12 cellular contexts compared by ENCODE assay signal in genomic region chr2:28407976-28408690, GRCh38. TPM values are rescaled to one million over a fixed set of nuclear protein-coding genes. Genes with fewer than 3 reads are reported as not detected.
DNase-seq lines count a peak whose midpoint lies in the region; ATAC-seq, FAIRE-seq and TF ChIP-seq lines count a peak whose summit lies in the region.
"Had no signal": no experiment of that assay in that cellular context is flagged by ENCODE, and none has a peak within 500 bp of the region (broad histone marks: within the 10 kb centered on the region; RNA-seq: fewer than 3 reads in every experiment).

No MANE protein-coding gene starts in this region.

- no peaks in the 10 kb centered on the region for H3K27me3 Mint-ChIP-seq in activated T-cell treated with anti-CD3 and anti-CD28 coated beads, Interleukin-2, amount 50 U/mL, for 72 hours (ENCODE audit: low read depth)
- H3K27me3 Mint-ChIP-seq in activated T-cell treated with anti-CD3 and anti-CD28 coated beads, Interleukin-2, amount 50 U/mL, for 4 hours (ENCODE audit: low read depth), result no peaks in the 10 kb centered on the region
- no peaks in the 10 kb centered on the region for H3K27me3 Mint-ChIP-seq in activated T-helper 17 cell treated with anti-CD3 and anti-CD28 coated beads, Interleukin-2, amount 50 U/mL, for 72 hours

- peaks cover 60% of the 10 kb centered on the region; the same call in 1 of the 2 replicates for H4K20me1 ChIP-seq in HepG2 (ENCODE audit: insufficient read depth, low read length)

- intact Hi-C loops in HepG2 (cut with micrococcal nuclease; ENCODE audit: unreplicated experiment), result no loop called here

- POLR2A ChIA-PET in HepG2 (lab: Yijun Ruan, JAX), result interaction anchor here (0.6 to 2.4 kb wide), 9 partner anchors 10 to 745 kb away, joined by 3 to 11 read pairs (median 5); partner anchors contain the start of genes FOSL2, SLC4A1AP and SUPT7L

- H3K4me1 Mint-ChIP-seq in activated T-cell treated with anti-CD3 and anti-CD28 coated beads, Interleukin-2, amount 50 U/mL, for 72 hours (ENCODE audit: low read depth), result peaks cover 85% of the 10 kb centered on the region
- peaks cover 70% of the 10 kb centered on the region for H3K4me1 Mint-ChIP-seq in activated T-cell treated with anti-CD3 and anti-CD28 coated beads, Interleukin-2, amount 50 U/mL, for 4 hours (ENCODE audit: low read depth)
- H3K4me1 Mint-ChIP-seq in activated T-helper 17 cell treated with anti-CD3 and anti-CD28 coated beads, Interleukin-2, amount 50 U/mL, for 72 hours, result peaks cover 38% of the 10 kb centered on the region

- H3K9ac ChIP-seq in HepG2 (ENCODE audit: insufficient read depth, low read depth, low read length), result no peak overlapping the region
- no peak overlapping the region for H3K9ac ChIP-seq in stomach smooth muscle (ENCODE audit: low read length in 2 of 2)

- TF ChIP-seq RAD21 in HepG2 (CRISPR knock-in tag; IDR thresholded peaks at IDR 0.05), result no peak

- DNase-seq in activated T-cell treated with anti-CD3 and anti-CD28 coated beads, Interleukin-2, amount 50 U/mL, for 72 hours, result no peak
- DNase-seq in activated T-cell treated with anti-CD3 and anti-CD28 coated beads, Interleukin-2, amount 50 U/mL, for 4 hours, result no peak
- DNase-seq in HepG2 (ENCODE audit: low spot score), result peak; percentile 56
- DNase-seq in stimulated activated CD4-positive, alpha-beta T cell treated with anti-CD3 and anti-CD28 coated beads, Interleukin-1b, Interleukin-23, amount 100 ng/mL, for 48 hours, result no peak
- DNase-seq in medulla oblongata (ENCODE audit: extremely low spot score), result no peak
- DNase-seq: activated CD4-positive, CD25-positive, alpha-beta regulatory T cell; NCI-H1436 treated with DMSO at 0.1 percent for 48 hours; PC-3 had no signal

- in situ Hi-C loops in HepG2 (cut with HindIII; ENCODE audit: extremely low pct_ligation_motif_present, low pct_unique_long_range_greater_than_20kb), result loop anchor here (10.0 kb wide), 1 partner anchor 523 kb away; no protein-coding TSS in a partner anchor

- peaks cover 2% of the 10 kb centered on the region for H3K79me2 ChIP-seq in HepG2 (ENCODE audit: insufficient read depth, low read length)

- H3K9me3 ChIP-seq in HepG2 (ENCODE audit: low read length) (no peaks in the 10 kb centered on the region), stomach smooth muscle (ENCODE audit: control insufficient read depth in 2 of 2, low read length in 2 of 2) (no peaks in the 10 kb centered on the region)

- peaks cover 25 to 51% of the 10 kb centered on the region in 2 donors for H3K36me3 Mint-ChIP-seq in activated T-cell treated with anti-CD3 and anti-CD28 coated beads, Interleukin-2, amount 50 U/mL, for 72 hours (ENCODE audit: insufficient read depth in 2 of 2)
- peaks cover 50% of the 10 kb centered on the region for H3K36me3 Mint-ChIP-seq in activated T-cell treated with anti-CD3 and anti-CD28 coated beads, Interleukin-2, amount 50 U/mL, for 4 hours (ENCODE audit: insufficient read depth)
- H3K36me3 Mint-ChIP-seq in activated T-helper 17 cell treated with anti-CD3 and anti-CD28 coated beads, Interleukin-2, amount 50 U/mL, for 72 hours (ENCODE audit: low read depth), result no peaks in the 10 kb centered on the region

- H3K36me3 ChIP-seq in HepG2 (replicated peaks in 1 of 2; ENCODE audit: control insufficient read depth in 1 of 2, insufficient read depth in 2 of 2, low read length in 2 of 2) (peaks cover 72 to 92% of the 10 kb centered on the region in 2 experiments), stomach smooth muscle (ENCODE audit: control insufficient read depth in 2 of 2, insufficient read depth in 2 of 2, low read length in 2 of 2) (peaks cover 88 to 96% of the 10 kb centered on the region in 2 donors)

- 67% methylated on average over 5 of the region's 5 CpGs for WGBS in HepG2 (ENCODE audit: low lambda C conversion rate)

- peak overlapping the region; percentile 9; the same call in 1 of the 2 replicates for H3K4me2 ChIP-seq in HepG2 (ENCODE audit: low read depth, low read length)

- no peak overlapping the region for H2AFZ ChIP-seq in HepG2 (ENCODE audit: low read length)

- ATAC-seq in activated T-cell treated with anti-CD3 and anti-CD28 coated beads, Interleukin-2, amount 50 U/mL, for 72 hours (replicated peaks in 1 of 2), result no peak
- no peak for ATAC-seq in activated T-cell treated with anti-CD3 and anti-CD28 coated beads, Interleukin-2, amount 50 U/mL, for 4 hours
- ATAC-seq in activated T-helper 17 cell treated with anti-CD3 and anti-CD28 coated beads, Interleukin-2, amount 50 U/mL, for 72 hours (replicated peaks), result no peak
- ATAC-seq in HepG2 (peak; percentile 75), GM21526 (IDR thresholded peaks at IDR 0.05; ENCODE audit: low FRiP score, unreplicated experiment) (no peak)
- ATAC-seq: PC-3 had no signal

- H3K27me3 ChIP-seq in HepG2 (ENCODE audit: control insufficient read depth in 1 of 2, insufficient read depth in 2 of 2, low read length in 2 of 2), result no peaks in the 10 kb centered on the region
- H3K27me3 ChIP-seq in stomach smooth muscle (ENCODE audit: control insufficient read depth in 1 of 2, insufficient read depth in 2 of 2, low read length in 2 of 2), result no peaks in the 10 kb centered on the region
- H3K27me3 ChIP-seq: cardiac muscle cell had no signal

- peak; percentile 63 for FAIRE-seq in HepG2 (lab: Jason Lieb, UNC)

- CTCF ChIA-PET in HepG2 (lab: Yijun Ruan, JAX; ENCODE audit: low intra/inter-chr PET ratio, low total read pairs), result no interaction called here

- BruUV-seq in HepG2 (replicated peaks; lab: Mats Ljungman, UMichigan), result no TSS peak

- H3K9me3 Mint-ChIP-seq in activated T-cell treated with anti-CD3 and anti-CD28 coated beads, Interleukin-2, amount 50 U/mL, for 72 hours, result no peaks in the 10 kb centered on the region
- H3K9me3 Mint-ChIP-seq in activated T-cell treated with anti-CD3 and anti-CD28 coated beads, Interleukin-2, amount 50 U/mL, for 4 hours, result no peaks in the 10 kb centered on the region
- no peaks in the 10 kb centered on the region for H3K9me3 Mint-ChIP-seq in activated T-helper 17 cell treated with anti-CD3 and anti-CD28 coated beads, Interleukin-2, amount 50 U/mL, for 72 hours

- no peak overlapping the region for H3K4me3 ChIP-seq in HepG2 (replicated peaks in 1 of 3; ENCODE audit: insufficient read depth in 1 of 3, low read depth in 2 of 3, low read length in 3 of 3)
- H3K4me3 ChIP-seq in stomach smooth muscle (ENCODE audit: low read length in 2 of 2), result no peak overlapping the region
- H3K4me3 ChIP-seq: cardiac muscle cell had no signal

- peak overlapping the region; percentile 97 for H3K27ac Mint-ChIP-seq in activated T-cell treated with anti-CD3 and anti-CD28 coated beads, Interleukin-2, amount 50 U/mL, for 72 hours
- H3K27ac Mint-ChIP-seq in activated T-helper 17 cell treated with anti-CD3 and anti-CD28 coated beads, Interleukin-2, amount 50 U/mL, for 72 hours, result peak overlapping the region; percentile 90

- peaks cover 44% of the 10 kb centered on the region for H3K4me1 ChIP-seq in HepG2 (ENCODE audit: insufficient read depth, low read length)
- H3K4me1 ChIP-seq in stomach smooth muscle (ENCODE audit: control insufficient read depth, insufficient read depth, low read length), result peaks cover 30% of the 10 kb centered on the region

- TF ChIP-seq EP300 in HepG2 (IDR thresholded peaks at IDR 0.05; ENCODE audit: low read depth in 2 of 2, low read length in 2 of 2) (no peak), HepG2 (CRISPR knock-in tag; IDR thresholded peaks at IDR 0.05; ENCODE audit: borderline replicate concordance) (no peak)

- TF ChIP-seq CTCF in HepG2 (CRISPR knock-in tag; IDR thresholded peaks at IDR 0.05), result no peak

- TF ChIP-seq POLR2A in HepG2 (IDR thresholded peaks at IDR 0.05; ENCODE audit: insufficient read depth in 1 of 2, low read depth in 2 of 2, low read length in 2 of 2), result no peak

- peak overlapping the region; percentile 42 for H3K27ac ChIP-seq in HepG2 (ENCODE audit: extremely low read length, insufficient read depth, low read length)
- H3K27ac ChIP-seq in stomach smooth muscle (ENCODE audit: low read length), result peak overlapping the region; percentile 41
- H3K27ac ChIP-seq: cardiac muscle cell had no signal

- H3K4me3 Mint-ChIP-seq in activated T-cell treated with anti-CD3 and anti-CD28 coated beads, Interleukin-2, amount 50 U/mL, for 72 hours, result peak overlapping the region; percentile 64 to 71
- H3K4me3 Mint-ChIP-seq in activated T-cell treated with anti-CD3 and anti-CD28 coated beads, Interleukin-2, amount 50 U/mL, for 4 hours, result no peak overlapping the region
- no peak overlapping the region for H3K4me3 Mint-ChIP-seq in activated T-helper 17 cell treated with anti-CD3 and anti-CD28 coated beads, Interleukin-2, amount 50 U/mL, for 72 hours

TF ChIP-seq in HepG2, 621 proteins besides CTCF, POLR2A, EP300 and RAD21 (continues in another document):
- TF ChIP-seq ZFP36L2 (CRISPR knock-in tag; IDR thresholded peaks at IDR 0.05) (no peak), SMC3 (IDR thresholded peaks at IDR 0.05; ENCODE audit: low read length) (peak; percentile 11; the same call in 1 of the 2 replicates)

RNA-seq across cellular contexts. Expression of gene FOSL2, which starts 15.5 kb away (rescaled TPM):
- 100 to 1,000 TPM; 176 to 248 TPM for total RNA-seq in activated T-cell treated with anti-CD3 and anti-CD28 coated beads, Interleukin-2, amount 50 U/mL, for 72 hours
- total RNA-seq in activated T-cell treated with anti-CD3 and anti-CD28 coated beads, Interleukin-2, amount 50 U/mL, for 4 hours, result 10 to 100 TPM; 71.5 to 98.6 (median 90.4) TPM
- total RNA-seq in activated T-helper 17 cell treated with anti-CD3 and anti-CD28 coated beads, Interleukin-2, amount 50 U/mL, for 72 hours, result 100 to 1,000 TPM in 1 of 2 donors, 10 to 100 TPM in 1; 90.9 to 214 TPM
- 2.3 and 3.4 TPM in 2 replicates for total RNA-seq in HepG2 (2016; rRNA removed; fragmentation: Illumina TruSeq; extraction: Trizol)
- total RNA-seq in HepG2 (2016; cell fraction: cytosol; rRNA removed; fragmentation: Illumina TruSeq; extraction: Trizol; ENCODE audit: low read depth), result 0.53 and 0.61 TPM in 2 replicates
- total RNA-seq in HepG2 (2016; cell fraction: insoluble cytoplasmic fraction; rRNA removed; fragmentation: Illumina TruSeq; extraction: Trizol), result 2.2 and 4.1 TPM in 2 replicates
- 1.3 and 1.4 TPM in 2 replicates for total RNA-seq in HepG2 (2016; cell fraction: membrane; rRNA removed; fragmentation: Illumina TruSeq; extraction: Trizol)
- total RNA-seq in HepG2 (2016; cell fraction: nucleus; rRNA removed; fragmentation: Illumina TruSeq; extraction: Trizol), result 3.7 and 5.1 TPM in 2 replicates
- 18.1 and 20.1 TPM in 2 replicates for polyA plus RNA-seq in HepG2 (2011; rRNA removed)
- polyA plus RNA-seq in HepG2 (2011; cell fraction: cytosol; rRNA removed), result 10.9 and 11.2 TPM in 2 replicates
- 37.0 and 47.3 TPM in 2 replicates for polyA plus RNA-seq in HepG2 (2011; cell fraction: nucleus; rRNA removed)
- 25.1 and 31.2 TPM in 2 replicates for polyA plus RNA-seq in HepG2 (2012)
- polyA plus RNA-seq in HepG2 (2016; cell fraction: cytosol; fragmentation: Illumina TruSeq; extraction: Trizol; ENCODE audit: low read depth), result 0.21 and 0.26 TPM in 2 replicates
- 2.0 and 2.4 TPM in 2 replicates for polyA plus RNA-seq in HepG2 (2016; cell fraction: insoluble cytoplasmic fraction; fragmentation: Illumina TruSeq; extraction: Trizol; ENCODE audit: low read depth)
- polyA plus RNA-seq in HepG2 (2016; cell fraction: membrane; fragmentation: Illumina TruSeq; extraction: Trizol; ENCODE audit: low read depth), result 0.46 and 0.51 TPM in 2 replicates
- polyA plus RNA-seq in HepG2 (2016; cell fraction: nucleus; fragmentation: Illumina TruSeq; extraction: Trizol; ENCODE audit: insufficient read depth, low read depth), result 3.9 and 4.9 TPM in 2 replicates
- polyA minus RNA-seq in HepG2 (2011; rRNA and poly(A)+ RNA removed; ENCODE audit: low replicate concordance), result 62.9 and 84.8 TPM in 2 replicates
- 27.1 and 28.7 TPM in 2 replicates for polyA minus RNA-seq in HepG2 (2011; cell fraction: cytosol; rRNA and poly(A)+ RNA removed)
- polyA minus RNA-seq in HepG2 (2011; cell fraction: nucleus; rRNA and poly(A)+ RNA removed), result 47.9 and 53.6 TPM in 2 replicates

Comparison
In these comparisons a context has a peak if more than half of its experiments do, and no peak if none do; other contexts are left out.
1. H3K4me3 Mint-ChIP-seq: peak in activated T-cell treated with anti-CD3 and anti-CD28 coated beads, Interleukin-2, amount 50 U/mL, for 72 hours (2 of 2); none in activated T-cell treated with anti-CD3 and anti-CD28 coated beads, Interleukin-2, amount 50 U/mL, for 4 hours (single experiment) and activated T-helper 17 cell treated with anti-CD3 and anti-CD28 coated beads, Interleukin-2, amount 50 U/mL, for 72 hours (single experiment).
2. RNA of gene FOSL2, which starts 15.5 kb away (total RNA-seq): 176 to 248 TPM in activated T-cell treated with anti-CD3 and anti-CD28 coated beads, Interleukin-2, amount 50 U/mL, for 72 hours, 90.9 to 214 TPM in activated T-helper 17 cell treated with anti-CD3 and anti-CD28 coated beads, Interleukin-2, amount 50 U/mL, for 72 hours and 71.5 to 98.6 TPM in activated T-cell treated with anti-CD3 and anti-CD28 coated beads, Interleukin-2, amount 50 U/mL, for 4 hours; 0.53 to 5.1 TPM in HepG2; every median in the first group is over 10 times any median in the second.